In genomic region chr5:141413540-141414069, GRCh38 we compare ENCODE assay signal across 1 cellular context.
TF ChIP-seq lines count a peak whose summit lies in the region.

No MANE protein-coding gene starts in this region.

TF ChIP-seq in GM12878, 131 proteins besides CTCF, POLR2A, EP300 and RAD21:
- TF ChIP-seq ZNF207 (IDR thresholded peaks at IDR 0.05; ENCODE audit: borderline replicate concordance) (no peak), STAT3 (IDR thresholded peaks at IDR 0.05; ENCODE audit: low read depth, low read length) (no peak), KLF5 (IDR thresholded peaks at IDR 0.05; ENCODE audit: partially characterized antibody) (no peak), IKZF2 (IDR thresholded peaks at IDR 0.05) (0 out of 4 replicates have a peak, but pooled peaks of 1 of the 2 experiments have one; percentile 6), HDGF (IDR thresholded peaks at IDR 0.05) (no peak), CHD1 (IDR thresholded peaks at IDR 0.05; ENCODE audit: low read depth, low read length) (no peak), FOS (IDR thresholded peaks at IDR 0.05; ENCODE audit: borderline replicate concordance, extremely low read depth, insufficient read length) (no peak), GABPA (IDR thresholded peaks at IDR 0.05; ENCODE audit: low read depth) (peak; percentile 51; the same call in 1 of the 2 replicates), ESRRA (IDR thresholded peaks at IDR 0.05; ENCODE audit: low read length) (no peak), RELA (IDR thresholded peaks at IDR 0.05; ENCODE audit: borderline replicate concordance, partially characterized antibody) (no peak), SMAD5 (IDR thresholded peaks at IDR 0.05; ENCODE audit: low read depth) (no peak)
- TF ChIP-seq, protein P1, sequence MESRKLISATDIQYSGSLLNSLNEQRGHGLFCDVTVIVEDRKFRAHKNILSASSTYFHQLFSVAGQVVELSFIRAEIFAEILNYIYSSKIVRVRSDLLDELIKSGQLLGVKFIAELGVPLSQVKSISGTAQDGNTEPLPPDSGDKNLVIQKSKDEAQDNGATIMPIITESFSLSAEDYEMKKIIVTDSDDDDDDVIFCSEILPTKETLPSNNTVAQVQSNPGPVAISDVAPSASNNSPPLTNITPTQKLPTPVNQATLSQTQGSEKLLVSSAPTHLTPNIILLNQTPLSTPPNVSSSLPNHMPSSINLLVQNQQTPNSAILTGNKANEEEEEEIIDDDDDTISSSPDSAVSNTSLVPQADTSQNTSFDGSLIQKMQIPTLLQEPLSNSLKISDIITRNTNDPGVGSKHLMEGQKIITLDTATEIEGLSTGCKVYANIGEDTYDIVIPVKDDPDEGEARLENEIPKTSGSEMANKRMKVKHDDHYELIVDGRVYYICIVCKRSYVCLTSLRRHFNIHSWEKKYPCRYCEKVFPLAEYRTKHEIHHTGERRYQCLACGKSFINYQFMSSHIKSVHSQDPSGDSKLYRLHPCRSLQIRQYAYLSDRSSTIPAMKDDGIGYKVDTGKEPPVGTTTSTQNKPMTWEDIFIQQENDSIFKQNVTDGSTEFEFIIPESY (IDR thresholded peaks at IDR 0.05) = no peak
